8 cellular contexts compared by ENCODE assay signal in genomic region chr6:90413867-90414266, GRCh38.
A peak's percentile ranks its signal among the peaks of the same experiment; 100 is the strongest.
DNase-seq lines count a peak whose midpoint lies in the region; ATAC-seq and TF ChIP-seq lines count a peak whose summit lies in the region.

No MANE protein-coding gene starts in this region.

- no peak overlapping the region for H3K9ac ChIP-seq in parathyroid adenoma

- H3K4me2 ChIP-seq in parathyroid adenoma (ENCODE audit: low read length) (no peak overlapping the region), PC-9 (no peak overlapping the region)

- TF ChIP-seq CTCF in epithelial cell of esophagus (IDR thresholded peaks at IDR 0.05; ENCODE audit: insufficient read depth, low read depth, low read length, missing control alignments) (no peak), parathyroid adenoma (IDR thresholded peaks at IDR 0.05) (no peak), tibial nerve (IDR thresholded peaks at IDR 0.05) (no peak), PC-9 (conservative IDR thresholded peaks at IDR 0.05) (no peak)

- H3K79me2 ChIP-seq in parathyroid adenoma, result no peaks in the 10 kb centered on the region
- H3K79me2 ChIP-seq in PC-9 (ENCODE audit: low read depth), result no peaks in the 10 kb centered on the region

- H2AFZ ChIP-seq in parathyroid adenoma (peak overlapping the region; percentile 68), PC-9 (no peak overlapping the region)

- H3K4me3 ChIP-seq in epithelial cell of esophagus (ENCODE audit: low read length) (no peak overlapping the region), parathyroid adenoma (ENCODE audit: low read depth, low read length) (no peak overlapping the region), tibial nerve (peak overlapping the region in 3 of 4 donors; percentile 39 to 41 (median 41)), PC-9 (no peak overlapping the region)

- no peak for ATAC-seq in HG03457 (IDR thresholded peaks at IDR 0.05; ENCODE audit: unreplicated experiment)

- TF ChIP-seq POLR2A in tibial nerve (IDR thresholded peaks at IDR 0.05), result no peak

- intact Hi-C loops in PC-9 (cut with micrococcal nuclease; ENCODE audit: unreplicated experiment), result loop anchor here (10.0 kb wide), 1 partner anchor 229 kb away; no protein-coding TSS in a partner anchor

- no TSS peak for BruUV-seq in PC-9 (replicated peaks; lab: Mats Ljungman, UMichigan)

- POLR2A ChIA-PET in PC-9 (lab: Charles Lee; ENCODE audit: unreplicated experiment), result no interaction called here

- H3K27me3 ChIP-seq in parathyroid adenoma (ENCODE audit: control insufficient read depth, insufficient read depth, low read length) (no peaks in the 10 kb centered on the region), tibial nerve (no peaks in the 10 kb centered on the region), PC-9 (ENCODE audit: insufficient read depth, low read depth) (no peaks in the 10 kb centered on the region)

- CTCF ChIA-PET in PC-9 (lab: Charles Lee), result no interaction called here

- peaks cover 8% of the 10 kb centered on the region; the same call in 1 of the 2 replicates for H3F3A ChIP-seq in PC-9 (ENCODE audit: insufficient read depth, low read depth)

- H3K27ac ChIP-seq in parathyroid adenoma, result no peak overlapping the region
- no peak overlapping the region for H3K27ac ChIP-seq in tibial nerve
- no peak overlapping the region for H3K27ac ChIP-seq in PC-9

- no peaks in the 10 kb centered on the region for H3K9me2 ChIP-seq in PC-9 (ENCODE audit: insufficient read depth)

- 1 to 2% methylated on average over 8 of the region's 8 CpGs for WGBS in tibial nerve, 2 donors

- no peak for TF ChIP-seq EP300 in tibial nerve (IDR thresholded peaks at IDR 0.05)

- H3K36me3 ChIP-seq in parathyroid adenoma (ENCODE audit: control insufficient read depth, insufficient read depth, low read length) (no peaks in the 10 kb centered on the region), tibial nerve (no peaks in the 10 kb centered on the region), PC-9 (ENCODE audit: low read depth) (no peaks in the 10 kb centered on the region)

- H3K4me1 ChIP-seq in parathyroid adenoma, result peaks cover 4% of the 10 kb centered on the region
- peaks cover 0 to 9% (median 0%) of the 10 kb centered on the region in 4 donors for H3K4me1 ChIP-seq in tibial nerve
- H3K4me1 ChIP-seq in PC-9 (replicated peaks; ENCODE audit: insufficient read depth), result peaks cover 23% of the 10 kb centered on the region

- H3K9me3 ChIP-seq in parathyroid adenoma (ENCODE audit: control insufficient read depth, low read length) (no peaks in the 10 kb centered on the region), tibial nerve (no peaks in the 10 kb centered on the region), PC-9 (ENCODE audit: insufficient read depth, low read depth) (no peaks in the 10 kb centered on the region)

- H4K20me1 ChIP-seq in PC-9 (ENCODE audit: insufficient read depth), result no peaks in the 10 kb centered on the region

- DNase-seq in DMS 273 (lab: John Stamatoyannopoulos, UW; ENCODE audit: unreplicated experiment) (peak; percentile 95), NCI-H2107 (lab: John Stamatoyannopoulos, UW) (peak; percentile 15), epithelial cell of esophagus (ENCODE audit: low read depth) (peak; percentile 18), tibial nerve (ENCODE audit: low spot score in 2 of 2) (peak in 1 of 2 donors; percentile 11), PC-9 (no peak)
- DNase-seq in activated CD8-positive, alpha-beta memory T cell treated with anti-CD3 and anti-CD28 coated beads for 1 hour (ENCODE audit: extremely low read depth in 1 of 2, low read depth in 1 of 2), result peak; percentile 40 to 49

Comparison
In these comparisons a context has a peak if more than half of its experiments do, and no peak if none do; other contexts are left out.
1. DNase-seq: peak in DMS 273 (single experiment), NCI-H2107 (single experiment), activated CD8-positive, alpha-beta memory T cell treated with anti-CD3 and anti-CD28 coated beads for 1 hour (2 of 2) and epithelial cell of esophagus (single experiment); none in PC-9 (0 of 2).
2. H3K4me3 ChIP-seq: peak in tibial nerve (3 of 4); none in epithelial cell of esophagus (single experiment), parathyroid adenoma (single experiment) and PC-9 (single experiment).